7 cellular contexts compared by ENCODE assay signal in genomic region chr6:27126815-27127537, GRCh38.
DNase-seq lines count a peak whose midpoint lies in the region; ATAC-seq and TF ChIP-seq lines count a peak whose summit lies in the region.

No MANE protein-coding gene starts in this region.

- ATAC-seq in HG02610 (IDR thresholded peaks at IDR 0.05; ENCODE audit: unreplicated experiment) (peak; percentile 68), left lobe of liver (peak; percentile 98)

- DNase-seq in NCI-H1694 (lab: John Stamatoyannopoulos, UW) (peak; percentile 83), cerebellar cortex (ENCODE audit: low spot score) (peak; percentile 80), left lobe of liver (ENCODE audit: low spot score) (peak; percentile 85)
- DNase-seq in activated CD4-positive, CD25-positive, alpha-beta regulatory T cell treated with anti-CD3 and anti-CD28 coated beads, Interleukin-2, amount 50 U/mL, for 16 hours (ENCODE audit: low read depth, low spot score) = peak; percentile 74
- DNase-seq in stimulated activated CD4-positive, alpha-beta T cell treated with anti-CD3 and anti-CD28 coated beads, Interleukin-2, amount 100 ng/mL, for 4 hours (ENCODE audit: low read depth) = peak; percentile 80

- TF ChIP-seq CTCF in GM12873 (IDR thresholded peaks at IDR 0.05; ENCODE audit: insufficient read depth, low read depth, low read length, missing control alignments) = peak; percentile 77

Comparison
In these comparisons a context has a peak if more than half of its experiments do, and no peak if none do; other contexts are left out.
1. Peak in every context shown above with its lines: DNase-seq and ATAC-seq.